29 cellular contexts compared by ENCODE assay signal in the genomic region with DNA sequence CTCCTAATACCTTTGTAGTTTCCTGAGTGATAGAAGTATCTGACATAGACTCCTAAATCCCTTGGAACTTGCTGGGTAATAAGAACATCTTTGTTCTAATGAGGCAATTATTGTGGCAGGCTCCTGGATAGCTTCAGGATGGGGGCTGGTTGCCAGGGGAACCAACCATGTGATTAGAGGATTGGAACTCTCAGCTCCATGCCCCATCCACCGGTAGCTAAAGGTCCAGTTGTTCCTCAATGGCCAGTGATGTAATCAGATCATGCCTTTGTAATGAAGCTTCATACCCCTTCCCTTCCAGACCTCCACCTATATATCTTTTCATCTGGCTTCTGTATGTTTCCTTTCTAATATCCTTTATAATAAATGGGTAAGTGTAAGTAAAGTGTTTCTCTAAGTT.
"Had no signal": no experiment of that assay in that cellular context is flagged by ENCODE, and none has a peak within 500 bp of the region (broad histone marks: within the 10 kb centered on the region; RNA-seq: fewer than 3 reads in every experiment).

No MANE protein-coding gene starts in this region.

- H3K4me3 ChIP-seq: ascending aorta, cardiac muscle cell, MG63, Peyer's patch, SJSA1 had no signal

- H3K27me3 ChIP-seq: ascending aorta, cardiac muscle cell, MG63, Peyer's patch, SJSA1 had no signal

- DNase-seq: activated CD4-positive, alpha-beta T cell treated with anti-CD3 and anti-CD28 coated beads for 1 hour; activated CD4-positive, alpha-beta T cell treated with anti-CD3 and anti-CD28 coated beads for 48 hours; activated CD4-positive, CD25-positive, alpha-beta regulatory T cell; activated CD8-positive, alpha-beta T cell treated with anti-CD3 and anti-CD28 coated beads for 36 hours; activated gamma-delta T cell; activated naive CD4-positive, alpha-beta T cell treated with Interleukin-2 at 50 U/mL for 16 hours; activated naive CD8-positive, alpha-beta T cell treated with anti-CD3 and anti-CD28 coated beads, Interleukin-2, amount 10 ng/mL, durations not matched to agents 7 days and 5 days; activated T-cell treated with anti-CD3 and anti-CD28 coated beads, Interleukin-2, amount 50 U/mL, for 1 hour; activated T-cell treated with anti-CD3 and anti-CD28 coated beads, Interleukin-2, amount 50 U/mL, for 72 hours; Kasumi-1; KG1; MG63; NCI-H1048; NCI-H1105 treated with DMSO at 0.1 percent for 48 hours; NCI-H1436; NCI-H187; NCI-H2081; NCI-H345; NCI-H524 treated with DMSO at 0.1 percent for 48 hours; NK-92 treated with Interleukin-12 subunit alpha and Interleukin-12 subunit beta, amount 100 ng/mL, for 24 hours; PC-3; Peyer's patch; RPMI8226; SHP77 treated with DMSO at 0.1 percent for 48 hours; T1000; WERI-Rb-1 had no signal

- H3K9me3 ChIP-seq: ascending aorta, MG63, Peyer's patch, SJSA1 had no signal

- H3K27ac ChIP-seq: ascending aorta, cardiac muscle cell, Peyer's patch, SJSA1, WERI-Rb-1 had no signal

- H3K36me3 ChIP-seq: ascending aorta, cardiac muscle cell, MG63, Peyer's patch, SJSA1, WERI-Rb-1 had no signal

- H3K4me1 ChIP-seq: Peyer's patch, SJSA1 had no signal
